In the genomic region with DNA sequence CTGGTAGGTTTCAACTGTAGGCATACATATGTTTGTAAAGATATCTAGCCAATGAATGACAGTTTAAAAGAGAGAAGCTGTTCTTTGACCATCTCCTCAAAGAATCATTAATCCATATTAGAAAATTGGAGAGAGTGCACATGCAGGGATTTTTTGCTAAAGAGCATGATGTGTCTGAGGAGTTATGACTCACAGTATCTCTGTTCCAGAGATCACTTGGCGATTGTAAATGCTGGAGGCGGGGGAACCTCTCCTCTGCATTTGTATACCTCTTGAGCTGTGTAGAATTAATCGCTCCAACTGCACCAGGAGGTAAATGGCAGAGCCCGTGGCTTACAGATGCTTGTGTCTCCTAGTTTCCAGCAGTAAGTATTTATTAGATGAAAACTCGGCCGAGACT, we compare ENCODE assay signal across 1 cellular context.
TF ChIP-seq lines count a peak whose summit lies in the region.

No MANE protein-coding gene starts in this region.

TF ChIP-seq in GM23338, 12 proteins besides CTCF, POLR2A, EP300 and RAD21:
- TF ChIP-seq ZNF331 (CRISPR knock-in tag; IDR thresholded peaks at IDR 0.05; ENCODE audit: low read depth) (no peak), EZH2 (IDR thresholded peaks at IDR 0.05; ENCODE audit: low read depth, unreplicated experiment) (no peak), STAT1 (IDR thresholded peaks at IDR 0.05; ENCODE audit: unreplicated experiment) (no peak), NANOG (IDR thresholded peaks at IDR 0.05; ENCODE audit: borderline replicate concordance) (no peak), ZNF114 (CRISPR knock-in tag; IDR thresholded peaks at IDR 0.05) (no peak), ETS1 (IDR thresholded peaks at IDR 0.05) (no peak), CREB1 (CRISPR knock-in tag; IDR thresholded peaks at IDR 0.05; ENCODE audit: low read depth) (no peak), EZH2phosphoT487 (IDR thresholded peaks at IDR 0.05; ENCODE audit: unreplicated experiment) (no peak), JUNB (IDR thresholded peaks at IDR 0.05; ENCODE audit: unreplicated experiment) (no peak)
